Comparison of ENCODE assay signal across 9 cellular contexts in the genomic region with DNA sequence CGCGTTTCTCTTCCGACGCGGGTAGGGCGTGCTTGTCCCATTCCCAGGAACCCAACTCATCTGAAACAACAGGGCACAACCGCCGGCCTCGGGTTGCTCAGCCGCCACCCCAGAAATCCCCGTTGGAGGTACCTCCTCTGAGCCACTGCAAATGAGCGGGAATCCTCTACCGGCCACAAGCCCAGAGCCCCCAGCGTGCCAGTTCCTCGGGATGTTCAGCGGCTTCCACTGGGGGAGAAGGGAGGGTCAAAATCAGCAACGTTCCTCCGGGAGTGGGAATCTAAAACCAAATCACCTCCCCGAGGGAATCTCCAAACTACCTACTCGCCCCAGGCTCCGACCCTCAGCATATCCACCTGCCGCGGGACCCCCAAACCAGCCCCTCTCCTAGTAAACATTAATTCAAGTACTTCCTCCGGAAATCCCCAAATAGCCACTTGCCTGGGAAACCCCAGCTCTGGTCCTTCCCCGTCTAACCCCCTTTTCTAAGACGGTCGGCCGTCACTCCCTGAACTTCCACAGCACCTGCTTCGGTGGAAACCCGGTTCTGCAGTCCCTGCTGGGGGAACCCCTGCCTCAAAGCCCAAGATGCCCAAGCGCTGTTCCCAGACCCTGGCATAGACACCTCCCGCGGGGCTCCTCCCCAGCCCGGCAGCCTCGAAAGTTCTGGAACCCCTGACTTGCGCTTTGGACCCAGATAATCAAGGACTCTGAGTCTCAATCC. TPM values are rescaled to one million over a fixed set of nuclear protein-coding genes. Genes with fewer than 3 reads are reported as not detected.
DNase-seq lines count a peak whose midpoint lies in the region; ATAC-seq and TF ChIP-seq lines count a peak whose summit lies in the region.
"Had no signal": no experiment of that assay in that cellular context is flagged by ENCODE, and none has a peak within 500 bp of the region (broad histone marks: within the 10 kb centered on the region; RNA-seq: fewer than 3 reads in every experiment).

No MANE protein-coding gene starts in this region.

- TF ChIP-seq CTCF in GM10248 (IDR thresholded peaks at IDR 0.05; ENCODE audit: control extremely low read depth, extremely low read depth, low read depth, missing control alignments) = no peak

- POLR2A ChIA-PET in GM10248 (lab: Yijun Ruan, JAX) = no interaction called here

- CTCF ChIA-PET in GM10248 (lab: Yijun Ruan, JAX) = interaction anchor here (0.6 to 3.6 kb wide), 35 partner anchors 9 to 536 kb away, joined by 3 to 49 read pairs (median 6); no protein-coding TSS in a partner anchor

- ATAC-seq in GM19463 (IDR thresholded peaks at IDR 0.05; ENCODE audit: unreplicated experiment) = peak; percentile 34
- peak; percentile 28 for ATAC-seq in HG03457 (IDR thresholded peaks at IDR 0.05; ENCODE audit: unreplicated experiment)

- DNase-seq in GM10248 (ENCODE audit: extremely low spot score) (peak; percentile 73), dermis blood vessel endothelial cell (peak; percentile 14), retina (peak; percentile 58), NCI-H82 (lab: John Stamatoyannopoulos, UW) (no peak), AG20443 (ENCODE audit: low spot score) (no peak), amygdala (lab: John Stamatoyannopoulos, UW) (no peak)

RNA-seq across cellular contexts. Expression of a gene that starts 0.9 kb away (rescaled TPM):
- total RNA-seq in dermis blood vessel endothelial cell = 4.6 and 5.3 TPM in 2 replicates

RNA-seq across cellular contexts. Expression of a gene that starts 34.9 kb away (rescaled TPM):
- not detected in 2 replicates for total RNA-seq in dermis blood vessel endothelial cell
- total RNA-seq: pulmonary artery endothelial cell had no signal

Comparison
In these comparisons a context has a peak if more than half of its experiments do, and no peak if none do; other contexts are left out.
1. DNase-seq: peak in GM10248 (single experiment), dermis blood vessel endothelial cell (single experiment) and retina (single experiment); none in NCI-H82 (single experiment), AG20443 (single experiment) and amygdala (0 of 56).